13 cellular contexts compared by ENCODE assay signal in genomic region chr12:122076743-122077495, GRCh38. TPM values are rescaled to one million over a fixed set of nuclear protein-coding genes. Genes with fewer than 3 reads are reported as not detected.
DNase-seq lines count a peak whose midpoint lies in the region; ATAC-seq and TF ChIP-seq lines count a peak whose summit lies in the region.
"Had no signal": no experiment of that assay in that cellular context is flagged by ENCODE, and none has a peak within 500 bp of the region (broad histone marks: within the 10 kb centered on the region; RNA-seq: fewer than 3 reads in every experiment).

No MANE protein-coding gene starts in this region.

- no peaks in the 10 kb centered on the region for H3K36me3 ChIP-seq in BLaER1
- H3K36me3 ChIP-seq in mucosa of rectum (ENCODE audit: control insufficient read depth in 2 of 2, insufficient read depth in 2 of 2, low read length in 2 of 2): no peaks in the 10 kb centered on the region
- H3K36me3 ChIP-seq: adrenal gland, SJCRH30 had no signal

- H3K4me3 Mint-ChIP-seq in CD4-positive, alpha-beta T cell: peak overlapping the region; percentile 66
- no peak overlapping the region for H3K4me3 Mint-ChIP-seq in osteocyte (ENCODE audit: unreplicated experiment)

- peak overlapping the region; percentile 97; the same call in 1 of the 2 replicates for H3K9ac ChIP-seq in BLaER1
- H3K9ac ChIP-seq in mucosa of rectum (ENCODE audit: low read depth in 1 of 2, low read length in 2 of 2): peak overlapping the region; percentile 9 to 76

- no peaks in the 10 kb centered on the region for H3K9me3 Mint-ChIP-seq in CD4-positive, alpha-beta T cell
- no peaks in the 10 kb centered on the region for H3K9me3 Mint-ChIP-seq in osteocyte (ENCODE audit: unreplicated experiment)

- H3K36me3 Mint-ChIP-seq in CD4-positive, alpha-beta T cell (ENCODE audit: low read depth): peaks cover 15% of the 10 kb centered on the region
- no peaks in the 10 kb centered on the region for H3K36me3 Mint-ChIP-seq in osteocyte (ENCODE audit: unreplicated experiment)

- in situ Hi-C loops in GM13977 (cut with MboI; ENCODE audit: low pct_unique_long_range_greater_than_20kb, low sequenced_read_pairs, unreplicated experiment): no loop called here

- peak overlapping the region; percentile 98 for H3K27ac ChIP-seq in BLaER1
- H3K27ac ChIP-seq in CD4-positive, alpha-beta T cell (ENCODE audit: low read depth, low read length): no peak overlapping the region
- peak overlapping the region; percentile 92 for H3K27ac ChIP-seq in RWPE1
- peak overlapping the region; percentile 88 to 90 for H3K27ac ChIP-seq in mucosa of rectum (ENCODE audit: low read depth in 2 of 2, low read length in 2 of 2)

- ATAC-seq in CD4-positive, alpha-beta T cell (ENCODE audit: poor library complexity): no peak
- no peak for ATAC-seq in HG03280 (IDR thresholded peaks at IDR 0.05; ENCODE audit: unreplicated experiment)

- no peak overlapping the region for H3K27ac Mint-ChIP-seq in CD4-positive, alpha-beta T cell
- no peak overlapping the region for H3K27ac Mint-ChIP-seq in osteocyte (ENCODE audit: unreplicated experiment)

- H3K4me1 Mint-ChIP-seq in CD4-positive, alpha-beta T cell (ENCODE audit: low read depth): peaks cover 32% of the 10 kb centered on the region
- H3K4me1 Mint-ChIP-seq in osteocyte (ENCODE audit: unreplicated experiment): peaks cover 42% of the 10 kb centered on the region

- peaks cover 31% of the 10 kb centered on the region for H4K20me1 ChIP-seq in BLaER1

- H3K4me1 ChIP-seq in BLaER1 (peaks cover 64% of the 10 kb centered on the region), mucosa of rectum (ENCODE audit: control insufficient read depth in 2 of 2, insufficient read depth in 2 of 2, low read length in 2 of 2) (peaks cover 36% of the 10 kb centered on the region in 2 donors)

- CTCF ChIA-PET in CD4-positive, alpha-beta T cell (lab: Charles Lee): interaction anchor here (0.5 to 1.5 kb wide), 2 partner anchors 23 to 100 kb away, joined by 3 to 4 read pairs; no protein-coding TSS in a partner anchor
- CTCF ChIA-PET in RWPE1 (lab: Yijun Ruan, JAX): interaction anchor here (0.6 kb wide), 1 partner anchor 781 kb away, joined by 3 read pairs; the partner anchor contains the start of gene CAMKK2

- TF ChIP-seq CTCF in CD4-positive, alpha-beta T cell (IDR thresholded peaks at IDR 0.05): no peak
- TF ChIP-seq CTCF in RWPE1 (conservative IDR thresholded peaks at IDR 0.05; ENCODE audit: low read depth) (no peak), GM13977 (IDR thresholded peaks at IDR 0.05; ENCODE audit: extremely low read depth, insufficient read depth, missing control alignments) (no peak), osteocyte (IDR thresholded peaks at IDR 0.05) (no peak)

- H3K27me3 ChIP-seq in BLaER1 (no peaks in the 10 kb centered on the region), mucosa of rectum (ENCODE audit: control insufficient read depth in 2 of 2, insufficient read depth in 2 of 2, low read length in 2 of 2) (no peaks in the 10 kb centered on the region)
- no peaks in the 10 kb centered on the region for H3K27me3 ChIP-seq in CD4-positive, alpha-beta T cell (ENCODE audit: control insufficient read depth, insufficient read depth, low read length)
- H3K27me3 ChIP-seq: adrenal gland, SJCRH30 had no signal

- intact Hi-C loops in CD4-positive, alpha-beta T cell (cut with DNase I, micrococcal nuclease): loop anchor here in 1 of 2 experiments (10.0 kb wide), 1 partner anchor 1772 kb away; the partner anchor contains the start of gene SIRT4

- peaks cover 9% of the 10 kb centered on the region; the same call in 1 of the 2 replicates for H3K9me3 ChIP-seq in BLaER1
- H3K9me3 ChIP-seq in CD4-positive, alpha-beta T cell (ENCODE audit: control insufficient read depth, low read length): no peaks in the 10 kb centered on the region
- no peaks in the 10 kb centered on the region for H3K9me3 ChIP-seq in mucosa of rectum (ENCODE audit: control insufficient read depth in 2 of 2, low read length in 2 of 2)
- H3K9me3 ChIP-seq: adrenal gland, SJCRH30 had no signal

- H3K27me3 Mint-ChIP-seq in CD4-positive, alpha-beta T cell: no peaks in the 10 kb centered on the region
- H3K27me3 Mint-ChIP-seq in osteocyte (ENCODE audit: unreplicated experiment): no peaks in the 10 kb centered on the region

- DNase-seq in CD4-positive, alpha-beta T cell: no peak
- DNase-seq in RWPE1 (ENCODE audit: low spot score) (no peak), GM13977 (ENCODE audit: low spot score) (no peak), osteocyte (ENCODE audit: extremely low spot score, unreplicated experiment) (no peak)
- DNase-seq: DMS 273 treated with DMSO at 0.1 percent for 48 hours, mesendoderm, NCI-H345, retina, SJCRH30 had no signal

- peak overlapping the region; percentile 97 for H3K4me2 ChIP-seq in BLaER1

- POLR2A ChIA-PET in CD4-positive, alpha-beta T cell (lab: Charles Lee): interaction anchor here (1.8 to 2.3 kb wide), 2 partner anchors 12 to 31 kb away, joined by 8 to 24 read pairs; no protein-coding TSS in a partner anchor
- POLR2A ChIA-PET in RWPE1 (lab: Yijun Ruan, JAX; ENCODE audit: low non-redundant PET): no interaction called here

- H3K4me3 ChIP-seq in BLaER1 (peak overlapping the region; percentile 95), mucosa of rectum (ENCODE audit: low read length in 2 of 2) (peak overlapping the region; percentile 14 to 26)

RNA-seq across cellular contexts. Expression of gene MLXIP, which starts 1.6 kb away (rescaled TPM):
- total RNA-seq in CD4-positive, alpha-beta T cell: 10 to 100 TPM; 98.0 to 99.3 TPM
- 51.8 and 54.5 TPM in 2 replicates for total RNA-seq in osteocyte

RNA-seq across cellular contexts. Expression of gene BCL7A, which starts 55.2 kb away (rescaled TPM):
- 1 to 10 TPM; 3.5 to 4.4 TPM for total RNA-seq in CD4-positive, alpha-beta T cell
- total RNA-seq in osteocyte: 10.0 and 11.8 TPM in 2 replicates
